In the genomic region with DNA sequence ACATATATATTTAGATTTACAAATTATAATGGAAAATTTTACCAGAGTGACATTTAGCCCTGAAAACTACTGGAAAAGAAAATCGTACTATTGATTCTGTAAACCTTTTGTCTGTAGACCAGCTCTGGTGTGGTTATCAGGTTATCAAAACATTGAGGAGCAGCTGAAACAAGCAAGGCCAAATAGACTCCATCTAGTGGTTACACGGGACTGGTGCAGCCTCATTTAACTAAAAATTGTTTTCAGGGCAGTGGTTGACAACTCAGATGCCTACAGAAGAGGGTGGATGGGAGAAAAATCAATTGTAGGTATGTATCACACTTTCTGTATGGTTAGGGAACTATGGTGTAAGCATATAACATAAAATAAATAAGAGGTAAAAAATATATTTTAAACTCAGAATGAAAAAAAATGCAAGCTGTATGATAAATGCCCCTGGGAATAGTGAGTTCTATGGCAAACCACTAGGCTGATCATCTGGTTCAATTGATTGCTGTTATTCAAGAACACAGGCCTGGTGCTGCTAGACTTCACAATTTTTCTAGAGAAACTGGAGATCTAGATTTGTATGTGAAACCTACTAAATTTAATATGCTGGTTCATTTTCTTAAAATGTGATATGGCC, we compare ENCODE assay signal across 9 cellular contexts. TPM values are rescaled to one million over a fixed set of nuclear protein-coding genes. Genes with fewer than 3 reads are reported as not detected.
DNase-seq lines count a peak whose midpoint lies in the region; TF ChIP-seq lines count a peak whose summit lies in the region.
"Had no signal": no experiment of that assay in that cellular context is flagged by ENCODE, and none has a peak within 500 bp of the region (broad histone marks: within the 10 kb centered on the region; RNA-seq: fewer than 3 reads in every experiment).

No MANE protein-coding gene starts in this region.

- no peak overlapping the region for H3K27ac Mint-ChIP-seq in nephron
- no peak overlapping the region for H3K27ac Mint-ChIP-seq in activated naive CD4-positive, alpha-beta T cell treated with anti-CD3 and anti-CD28 coated beads for 36 hours
- H3K27ac Mint-ChIP-seq: activated naive CD8-positive, alpha-beta T cell treated with anti-CD3 and anti-CD28 coated beads, Interleukin-2, amount 10 ng/mL, durations not matched to agents 7 days and 5 days had no signal

- H3K27me3 ChIP-seq in H7 (ENCODE audit: control insufficient read depth, insufficient read depth, low read length), result no peaks in the 10 kb centered on the region
- no peaks in the 10 kb centered on the region for H3K27me3 ChIP-seq in KMS-11 (ENCODE audit: insufficient read depth, low read depth)

- no peak overlapping the region for H3K9ac ChIP-seq in KMS-11

- no peaks in the 10 kb centered on the region for H4K20me1 ChIP-seq in KMS-11 (ENCODE audit: insufficient read depth)

- H3K4me1 Mint-ChIP-seq in nephron, result peaks cover 5% of the 10 kb centered on the region
- no peaks in the 10 kb centered on the region for H3K4me1 Mint-ChIP-seq in activated naive CD4-positive, alpha-beta T cell treated with anti-CD3 and anti-CD28 coated beads for 36 hours (ENCODE audit: low read depth)
- H3K4me1 Mint-ChIP-seq: activated naive CD8-positive, alpha-beta T cell treated with anti-CD3 and anti-CD28 coated beads, Interleukin-2, amount 10 ng/mL, durations not matched to agents 7 days and 5 days had no signal

- H3K4me3 Mint-ChIP-seq in nephron, result no peak overlapping the region
- H3K4me3 Mint-ChIP-seq in activated naive CD4-positive, alpha-beta T cell treated with anti-CD3 and anti-CD28 coated beads for 36 hours, result no peak overlapping the region
- H3K4me3 Mint-ChIP-seq: activated naive CD8-positive, alpha-beta T cell treated with anti-CD3 and anti-CD28 coated beads, Interleukin-2, amount 10 ng/mL, durations not matched to agents 7 days and 5 days had no signal

- H3K79me2 ChIP-seq in KMS-11 (ENCODE audit: insufficient read depth, low read depth), result no peaks in the 10 kb centered on the region

- H3K9me3 Mint-ChIP-seq in nephron, result peaks cover 17% of the 10 kb centered on the region
- H3K9me3 Mint-ChIP-seq in activated naive CD4-positive, alpha-beta T cell treated with anti-CD3 and anti-CD28 coated beads for 36 hours, result peaks cover 6% of the 10 kb centered on the region

- peak; percentile 26 for DNase-seq in H7
- peak; percentile 7 for DNase-seq in OCI-M2 (lab: John Stamatoyannopoulos, UW; ENCODE audit: unreplicated experiment)
- peak; percentile 51 for DNase-seq in epithelial cell of esophagus (ENCODE audit: low read depth)
- no peak for DNase-seq in activated naive CD4-positive, alpha-beta T cell treated with anti-CD3 and anti-CD28 coated beads for 36 hours
- no peak for DNase-seq in occipital lobe (lab: John Stamatoyannopoulos, UW)
- DNase-seq: activated naive CD8-positive, alpha-beta T cell treated with anti-CD3 and anti-CD28 coated beads, Interleukin-2, amount 10 ng/mL, durations not matched to agents 7 days and 5 days had no signal

- TF ChIP-seq CTCF in GM12873 (IDR thresholded peaks at IDR 0.05; ENCODE audit: insufficient read depth, low read depth, low read length, missing control alignments) (peak; percentile 83), KMS-11 (conservative IDR thresholded peaks at IDR 0.05; ENCODE audit: low read depth, low read length) (peak; percentile 98), epithelial cell of esophagus (IDR thresholded peaks at IDR 0.05; ENCODE audit: insufficient read depth, low read depth, low read length, missing control alignments) (peak; percentile 91), nephron (IDR thresholded peaks at IDR 0.05; ENCODE audit: unreplicated experiment in 3 of 3) (peak; percentile 65 to 75 (median 65))

- CTCF ChIA-PET in activated naive CD4-positive, alpha-beta T cell treated with anti-CD3 and anti-CD28 coated beads for 36 hours (lab: Charles Lee), result no interaction called here

- H3K4me3 ChIP-seq in H7 (ENCODE audit: insufficient read depth, low read depth, low read length) (no peak overlapping the region), KMS-11 (IDR thresholded peaks at IDR 0.05; ENCODE audit: insufficient read depth, low read depth, low read length) (no peak overlapping the region), epithelial cell of esophagus (ENCODE audit: low read length) (no peak overlapping the region)

- H3K36me3 ChIP-seq in H7 (replicated peaks; ENCODE audit: control insufficient read depth, insufficient read depth, low read length) (no peaks in the 10 kb centered on the region), KMS-11 (ENCODE audit: insufficient read depth) (no peaks in the 10 kb centered on the region)

- peaks cover 42% of the 10 kb centered on the region for H3K36me3 Mint-ChIP-seq in nephron (ENCODE audit: low read depth)
- no peaks in the 10 kb centered on the region for H3K36me3 Mint-ChIP-seq in activated naive CD4-positive, alpha-beta T cell treated with anti-CD3 and anti-CD28 coated beads for 36 hours (ENCODE audit: low read depth)
- H3K36me3 Mint-ChIP-seq: activated naive CD8-positive, alpha-beta T cell treated with anti-CD3 and anti-CD28 coated beads, Interleukin-2, amount 10 ng/mL, durations not matched to agents 7 days and 5 days had no signal

- intact Hi-C loops in activated naive CD4-positive, alpha-beta T cell treated with anti-CD3 and anti-CD28 coated beads for 36 hours (cut with micrococcal nuclease), result loop anchor here (2.0 kb wide), 1 partner anchor 716 kb away; no protein-coding TSS in a partner anchor

- no peak overlapping the region for H2AFZ ChIP-seq in KMS-11 (ENCODE audit: low read depth)

- no peak overlapping the region for H3K4me2 ChIP-seq in KMS-11

- H3K27ac ChIP-seq in KMS-11, result no peak overlapping the region

- H3K4me1 ChIP-seq in KMS-11 (ENCODE audit: low read depth, poor library complexity, severe bottlenecking), result peaks cover 8% of the 10 kb centered on the region

- no peaks in the 10 kb centered on the region for H3K27me3 Mint-ChIP-seq in nephron (ENCODE audit: low read depth)
- no peaks in the 10 kb centered on the region for H3K27me3 Mint-ChIP-seq in activated naive CD4-positive, alpha-beta T cell treated with anti-CD3 and anti-CD28 coated beads for 36 hours (ENCODE audit: low read depth)
- H3K27me3 Mint-ChIP-seq: activated naive CD8-positive, alpha-beta T cell treated with anti-CD3 and anti-CD28 coated beads, Interleukin-2, amount 10 ng/mL, durations not matched to agents 7 days and 5 days had no signal

RNA-seq across cellular contexts. Expression of gene ACSS3, which starts 51.2 kb away (rescaled TPM):
- total RNA-seq in H7 (2014; rRNA removed; shearing (Covaris generic)), result 15.3 and 18.3 TPM in 2 replicates
- total RNA-seq in activated naive CD4-positive, alpha-beta T cell treated with anti-CD3 and anti-CD28 coated beads for 36 hours, result not detected
- 8.9 TPM for total RNA-seq in occipital lobe
- total RNA-seq: activated naive CD8-positive, alpha-beta T cell treated with anti-CD3 and anti-CD28 coated beads, Interleukin-2, amount 10 ng/mL, durations not matched to agents 7 days and 5 days had no signal

Comparison
In these comparisons a context has a peak if more than half of its experiments do, and no peak if none do; other contexts are left out.
1. DNase-seq: peak in H7 (single experiment), OCI-M2 (single experiment) and epithelial cell of esophagus (single experiment); none in activated naive CD4-positive, alpha-beta T cell treated with anti-CD3 and anti-CD28 coated beads for 36 hours (single experiment) and occipital lobe (single experiment).
2. Peak in every context shown above with its lines, with median percentiles within 50 percentile points of each other: CTCF ChIP-seq.